ENCODE assay signal across 17 cellular contexts in the genomic region with DNA sequence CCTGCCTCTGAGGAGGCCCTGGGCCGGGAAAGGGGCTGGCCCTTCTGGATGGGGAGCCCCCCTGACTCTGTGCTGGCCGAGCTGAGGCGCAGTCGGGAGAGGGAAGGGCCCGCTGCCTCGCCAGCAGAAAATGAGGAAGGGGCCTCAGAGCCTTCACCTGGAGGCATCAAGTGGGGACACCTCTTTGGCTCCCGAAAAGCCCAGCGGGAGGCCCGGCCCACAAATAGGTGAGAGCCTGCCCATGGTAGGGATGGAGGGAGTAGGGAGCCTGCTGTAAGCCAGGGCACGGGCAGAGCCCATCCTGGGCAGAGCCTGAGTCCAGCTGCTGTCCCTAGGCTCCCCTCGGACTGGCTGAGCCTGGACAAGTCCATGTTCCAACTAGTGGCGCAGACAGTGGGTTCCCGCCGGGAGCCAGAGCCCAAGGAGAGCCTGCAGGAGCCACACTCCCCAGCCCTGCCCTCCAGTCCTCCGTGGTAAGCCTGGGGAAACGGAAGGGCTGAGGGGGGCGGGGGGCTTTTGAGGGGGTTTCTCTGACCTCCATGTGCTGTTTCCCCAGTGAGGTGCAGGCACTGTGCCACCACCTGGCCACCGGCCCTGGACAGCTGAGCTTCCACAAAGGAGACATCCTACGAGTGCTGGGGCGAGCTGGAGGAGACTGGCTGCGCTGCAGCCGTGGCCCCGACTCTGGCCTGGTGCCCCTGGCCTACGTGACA. TPM values are rescaled to one million over a fixed set of nuclear protein-coding genes. Genes with fewer than 3 reads are reported as not detected.
"Had no signal": no experiment of that assay in that cellular context is flagged by ENCODE, and none has a peak within 500 bp of the region (broad histone marks: within the 10 kb centered on the region; RNA-seq: fewer than 3 reads in every experiment).

No MANE protein-coding gene starts in this region.

- H3K4me1 Mint-ChIP-seq: activated CD4-positive, alpha-beta T cell treated with anti-CD3 and anti-CD28 coated beads, Interleukin-2, amount 10 ng/mL, durations not matched to agents 7 days and 5 days had no signal

- H3K27me3 Mint-ChIP-seq: activated CD4-positive, alpha-beta T cell treated with anti-CD3 and anti-CD28 coated beads, Interleukin-2, amount 10 ng/mL, durations not matched to agents 7 days and 5 days had no signal

- H3K9me3 ChIP-seq: ovary, spleen, thyroid gland, uterus had no signal

- H3K36me3 ChIP-seq: ovary, uterus had no signal

- H3K27ac Mint-ChIP-seq: activated CD4-positive, alpha-beta T cell treated with anti-CD3 and anti-CD28 coated beads, Interleukin-2, amount 10 ng/mL, durations not matched to agents 7 days and 5 days had no signal

- H3K4me3 Mint-ChIP-seq: activated CD4-positive, alpha-beta T cell treated with anti-CD3 and anti-CD28 coated beads, Interleukin-2, amount 10 ng/mL, durations not matched to agents 7 days and 5 days; neural crest cell had no signal

- H3K9me3 Mint-ChIP-seq: activated CD4-positive, alpha-beta T cell treated with anti-CD3 and anti-CD28 coated beads, Interleukin-2, amount 10 ng/mL, durations not matched to agents 7 days and 5 days; neural crest cell had no signal

- H3K27me3 ChIP-seq: brain microvascular endothelial cell, ovary, spleen, thyroid gland, uterus had no signal

- H3K4me1 ChIP-seq: uterus had no signal

- DNase-seq: activated CD4-positive, alpha-beta T cell treated with anti-CD3 and anti-CD28 coated beads, Interleukin-2, amount 10 ng/mL, durations not matched to agents 7 days and 5 days; activated CD4-positive, CD25-positive, alpha-beta regulatory T cell; activated CD8-positive, alpha-beta memory T cell treated with anti-CD3 and anti-CD28 coated beads for 24 hours; activated naive CD4-positive, alpha-beta T cell treated with anti-CD3 and anti-CD28 coated beads, Interleukin-2, amount 50 U/mL, for 16 hours; amniotic stem cell; brain microvascular endothelial cell; foreskin melanocyte; islet precursor cell; mesendoderm; ovary; spleen; stimulated activated CD4-positive, alpha-beta T cell treated with anti-CD3 and anti-CD28 coated beads, Interleukin-2, amount 100 ng/mL, for 24 hours; stimulated activated naive CD4-positive, alpha-beta T cell treated with Interleukin-2 at 50 U/mL for 16 hours; thyroid gland had no signal

- H3K4me3 ChIP-seq: ovary, spleen, thyroid gland, uterus had no signal

- H3K27ac ChIP-seq: brain microvascular endothelial cell, ovary, spleen, thyroid gland had no signal

RNA-seq across cellular contexts. Expression of a gene that starts 57.4 kb away (rescaled TPM):
- total RNA-seq: endothelial cell of umbilical vein had no signal
